In genomic region chr3:9980251-9980650, GRCh38 we compare ENCODE assay signal across 14 cellular contexts.
"Had no signal": no experiment of that assay in that cellular context is flagged by ENCODE, and none has a peak within 500 bp of the region (broad histone marks: within the 10 kb centered on the region; RNA-seq: fewer than 3 reads in every experiment).

No MANE protein-coding gene starts in this region.

- DNase-seq: cortex of kidney; effector memory CD4-positive, alpha-beta T cell; left colon; mesendoderm; naive thymus-derived CD4-positive, alpha-beta T cell; nephron progenitor cell; sigmoid colon; stimulated activated CD4-positive, alpha-beta T cell treated with anti-CD3 and anti-CD28 coated beads, Interleukin-12 subunit alpha, Interleukin-12 subunit beta, amount 100 ng/mL, for 4 hours; stimulated activated naive CD8-positive, alpha-beta T cell treated with anti-CD3 and anti-CD28 coated beads, Interleukin-15, Interleukin-2, amounts not matched to agents 100 U/mL and 50 U/mL, for 24 hours; tibial artery had no signal

- H3K9me3 Mint-ChIP-seq: naive thymus-derived CD4-positive, alpha-beta T cell; nephron progenitor cell had no signal

- H3K9me3 ChIP-seq: sigmoid colon, tibial artery, upper lobe of left lung, vagina had no signal

- H3K4me3 Mint-ChIP-seq: naive thymus-derived CD4-positive, alpha-beta T cell; nephron progenitor cell had no signal

- H3K27me3 Mint-ChIP-seq: naive thymus-derived CD4-positive, alpha-beta T cell had no signal

- H3K27ac ChIP-seq: skin epidermis, vagina had no signal

- H3K4me3 ChIP-seq: sigmoid colon, skin epidermis, tibial artery, upper lobe of left lung, vagina had no signal

- H3K27me3 ChIP-seq: sigmoid colon, tibial artery, upper lobe of left lung, vagina had no signal

- ATAC-seq: esophagus mucosa; left colon; naive thymus-derived CD4-positive, alpha-beta T cell; stimulated activated naive CD8-positive, alpha-beta T cell treated with anti-CD3 and anti-CD28 coated beads, Interleukin-15, Interleukin-2, amounts not matched to agents 100 U/mL and 50 U/mL, for 24 hours had no signal
